Comparison of ENCODE assay signal across 1 cellular context in genomic region chr22:42346722-42347121, GRCh38.
TF ChIP-seq lines count a peak whose summit lies in the region.

No MANE protein-coding gene starts in this region.

TF ChIP-seq in H1, 55 proteins besides CTCF, POLR2A, EP300 and RAD21 (continued from another document):
- no peak for TF ChIP-seq ATF2 (IDR thresholded peaks at IDR 0.05; ENCODE audit: low read length)
- no peak for TF ChIP-seq CTBP2 (IDR thresholded peaks at IDR 0.05; ENCODE audit: borderline replicate concordance, insufficient read depth, insufficient read length, low read length)
- no peak for TF ChIP-seq EZH2 (IDR thresholded peaks at IDR 0.05; ENCODE audit: low read depth, low read length, severe bottlenecking)
- no peak for TF ChIP-seq BCL11A (IDR thresholded peaks at IDR 0.05; ENCODE audit: low read depth in 2 of 2, low read length in 2 of 2)
- TF ChIP-seq GTF2F1 (IDR thresholded peaks at IDR 0.05; ENCODE audit: borderline replicate concordance, low read depth, low read length): no peak
- no peak for TF ChIP-seq USF2 (IDR thresholded peaks at IDR 0.05; ENCODE audit: low read length)
- TF ChIP-seq CEBPB (IDR thresholded peaks at IDR 0.05; ENCODE audit: low read depth, low read length): no peak
- TF ChIP-seq ZNF274 (IDR thresholded peaks at IDR 0.05; ENCODE audit: borderline replicate concordance, extremely low read depth, low read length): no peak
- TF ChIP-seq CHD7 (IDR thresholded peaks at IDR 0.05; ENCODE audit: insufficient replicate concordance, low read length): no peak
- no peak for TF ChIP-seq TAF7 (optimal IDR thresholded peaks at IDR 0.05; ENCODE audit: borderline replicate concordance, low read depth, low read length)
- TF ChIP-seq BACH1 (IDR thresholded peaks at IDR 0.05; ENCODE audit: low read length): no peak
- no peak for TF ChIP-seq BRCA1 (IDR thresholded peaks at IDR 0.05; ENCODE audit: low read depth, low read length)
- TF ChIP-seq KDM4A (IDR thresholded peaks at IDR 0.05; ENCODE audit: low read depth, low read length, severe bottlenecking): no peak
- no peak for TF ChIP-seq ATF3 (IDR thresholded peaks at IDR 0.05; ENCODE audit: insufficient read depth, low read depth, low read length)
- no peak for TF ChIP-seq TBP (IDR thresholded peaks at IDR 0.05; ENCODE audit: low read depth, low read length)
TF ChIP-seq in H1: peak in this region for 0.
